ENCODE assay signal across 25 cellular contexts in genomic region chr1:228062812-228063211, GRCh38. TPM values are rescaled to one million over a fixed set of nuclear protein-coding genes. Genes with fewer than 3 reads are reported as not detected.
A peak's percentile ranks its signal among the peaks of the same experiment; 100 is the strongest.
DNase-seq lines count a peak whose midpoint lies in the region; ATAC-seq and TF ChIP-seq lines count a peak whose summit lies in the region.
"Had no signal": no experiment of that assay in that cellular context is flagged by ENCODE, and none has a peak within 500 bp of the region (broad histone marks: within the 10 kb centered on the region; RNA-seq: fewer than 3 reads in every experiment).

No MANE protein-coding gene starts in this region.

- no peak for ATAC-seq in stimulated activated memory B cell treated with anti-CD40 and anti-IgM and Interleukin-4, amounts not matched to agents 10 μg/mL and 1 μg/mL and 100 μg/mL, for 72 hours
- ATAC-seq in HG03571 (IDR thresholded peaks at IDR 0.05; ENCODE audit: unreplicated experiment): no peak
- ATAC-seq: psoas muscle had no signal

- no peak overlapping the region for H3K27ac ChIP-seq in tibial artery
- H3K27ac ChIP-seq: psoas muscle, thoracic aorta had no signal

- H3K36me3 Mint-ChIP-seq in stimulated activated memory B cell treated with anti-CD40 and anti-IgM and Interleukin-4, amounts not matched to agents 10 μg/mL and 1 μg/mL and 100 μg/mL, for 72 hours: no peaks in the 10 kb centered on the region
- H3K36me3 Mint-ChIP-seq: brain; CD4-positive, CD25-positive, alpha-beta regulatory T cell had no signal

- H3K36me3 ChIP-seq in MG63: no peaks in the 10 kb centered on the region
- H3K36me3 ChIP-seq in tibial artery: no peaks in the 10 kb centered on the region
- H3K36me3 ChIP-seq: thoracic aorta had no signal

- intact Hi-C loops in tibial artery (cut with DNase I; ENCODE audit: low total_unique reads): no loop called here

- H3K27me3 ChIP-seq in MG63 (peaks cover 31% of the 10 kb centered on the region), tibial artery (peaks cover 3 to 99% of the 10 kb centered on the region in 2 donors)

- H3K9me3 ChIP-seq in MG63 (no peaks in the 10 kb centered on the region), tibial artery (no peaks in the 10 kb centered on the region)
- H3K9me3 ChIP-seq: psoas muscle, thoracic aorta had no signal

- peaks cover 83% of the 10 kb centered on the region for H3K27me3 Mint-ChIP-seq in stimulated activated memory B cell treated with anti-CD40 and anti-IgM and Interleukin-4, amounts not matched to agents 10 μg/mL and 1 μg/mL and 100 μg/mL, for 72 hours

- DNase-seq in MG63: peak; percentile 31
- peak; percentile 56 for DNase-seq in islet precursor cell
- DNase-seq in tibial artery: no peak
- DNase-seq: activated B cell treated with CpG ODN at 0.5 μM for 24 hours; activated CD4-positive, alpha-beta T cell treated with anti-CD3 and anti-CD28 coated beads, Interleukin-2, amount 50 U/mL, for 4 hours; activated CD8-positive, alpha-beta memory T cell treated with anti-CD3 and anti-CD28 coated beads, Interleukin-2, amount 50 U/mL, for 48 hours; CD4-positive, CD25-positive, alpha-beta regulatory T cell; GF-D8; H9; KBM-7; kidney glomerular epithelial cell; mammary epithelial cell; MV-4-11; NCI-H1694 treated with DMSO at 0.1 percent for 48 hours; NCI-H2171 treated with DMSO at 0.1 percent for 48 hours; NCI-H524 treated with DMSO at 0.1 percent for 48 hours; stimulated activated CD4-positive, alpha-beta T cell treated with anti-CD3 and anti-CD28 coated beads, Interleukin-1b, Interleukin-23, amount 100 ng/mL, for 48 hours had no signal

- H3K9me3 Mint-ChIP-seq in stimulated activated memory B cell treated with anti-CD40 and anti-IgM and Interleukin-4, amounts not matched to agents 10 μg/mL and 1 μg/mL and 100 μg/mL, for 72 hours: no peaks in the 10 kb centered on the region
- H3K9me3 Mint-ChIP-seq: activated B cell treated with CpG ODN at 0.5 μM for 24 hours; activated T-helper 2 cell treated with anti-CD3 and anti-CD28 coated beads, Interferon-gamma antibody, Interleukin-2, Interleukin-4, amounts not matched to agents 10 μg/mL and 5 μg/mL and 100 μg/mL, durations not matched to agents 14 hours and 24 hours and 36 hours; CD4-positive, CD25-positive, alpha-beta regulatory T cell had no signal

- H3K4me3 ChIP-seq in MG63: no peak overlapping the region
- H3K4me3 ChIP-seq in tibial artery: no peak overlapping the region
- H3K4me3 ChIP-seq: psoas muscle, thoracic aorta had no signal

- H3K4me1 Mint-ChIP-seq in stimulated activated memory B cell treated with anti-CD40 and anti-IgM and Interleukin-4, amounts not matched to agents 10 μg/mL and 1 μg/mL and 100 μg/mL, for 72 hours: peaks cover 11% of the 10 kb centered on the region
- H3K4me1 Mint-ChIP-seq: brain had no signal

- peaks cover 0 to 23% (median 17%) of the 10 kb centered on the region in 4 donors for H3K4me1 ChIP-seq in tibial artery

- TF ChIP-seq CTCF in GM12872 (IDR thresholded peaks at IDR 0.05; ENCODE audit: insufficient read depth, low read depth, low read length) (peak; percentile 10; the same call in 1 of the 3 replicates), tibial artery (IDR thresholded peaks at IDR 0.05) (no peak)

- H3K27ac Mint-ChIP-seq in stimulated activated memory B cell treated with anti-CD40 and anti-IgM and Interleukin-4, amounts not matched to agents 10 μg/mL and 1 μg/mL and 100 μg/mL, for 72 hours: no peak overlapping the region
- H3K27ac Mint-ChIP-seq: activated B cell treated with CpG ODN at 0.5 μM for 24 hours; activated T-helper 2 cell treated with anti-CD3 and anti-CD28 coated beads, Interferon-gamma antibody, Interleukin-2, Interleukin-4, amounts not matched to agents 10 μg/mL and 5 μg/mL and 100 μg/mL, durations not matched to agents 14 hours and 24 hours and 36 hours; brain; CD4-positive, CD25-positive, alpha-beta regulatory T cell; H9 had no signal

- no peak overlapping the region for H3K4me3 Mint-ChIP-seq in stimulated activated memory B cell treated with anti-CD40 and anti-IgM and Interleukin-4, amounts not matched to agents 10 μg/mL and 1 μg/mL and 100 μg/mL, for 72 hours
- H3K4me3 Mint-ChIP-seq: activated B cell treated with CpG ODN at 0.5 μM for 24 hours; brain; CD4-positive, CD25-positive, alpha-beta regulatory T cell; H9 had no signal

RNA-seq across cellular contexts. Expression of gene ARF1, which starts 19.7 kb away (rescaled TPM):
- total RNA-seq in MG63 (2014; rRNA removed; shearing (Covaris generic); ENCODE audit: low replicate concordance): 324 and 413 TPM in 2 replicates

RNA-seq across cellular contexts. Expression of gene C1orf35, which starts 40.3 kb away (rescaled TPM):
- total RNA-seq in MG63 (2014; rRNA removed; shearing (Covaris generic); ENCODE audit: low replicate concordance): 38.6 and 39.0 TPM in 2 replicates

RNA-seq across cellular contexts. Expression of gene MRPL55, which starts 46.3 kb away (rescaled TPM):
- total RNA-seq in MG63 (2014; rRNA removed; shearing (Covaris generic); ENCODE audit: low replicate concordance): 46.6 and 83.8 TPM in 2 replicates

RNA-seq across cellular contexts. Expression of gene WNT3A, which starts 56.0 kb away (rescaled TPM):
- 0.52 TPM in 1 of 2 replicates, not detected in the other for total RNA-seq in MG63 (2014; rRNA removed; shearing (Covaris generic); ENCODE audit: low replicate concordance)
- total RNA-seq: activated B cell treated with CpG ODN at 0.5 μM for 24 hours; activated T-helper 2 cell treated with anti-CD3 and anti-CD28 coated beads, Interferon-gamma antibody, Interleukin-2, Interleukin-4, amounts not matched to agents 10 μg/mL and 5 μg/mL and 100 μg/mL, durations not matched to agents 14 hours and 24 hours and 36 hours; CD4-positive, CD25-positive, alpha-beta regulatory T cell; mammary epithelial cell; psoas muscle; skeletal muscle tissue; thoracic aorta had no signal

Comparison
In these comparisons a context has a peak if more than half of its experiments do, and no peak if none do; other contexts are left out.
1. DNase-seq: peak in MG63 (single experiment) and islet precursor cell (single experiment); none in tibial artery (0 of 2).